ENCODE assay signal across 25 cellular contexts in the genomic region with DNA sequence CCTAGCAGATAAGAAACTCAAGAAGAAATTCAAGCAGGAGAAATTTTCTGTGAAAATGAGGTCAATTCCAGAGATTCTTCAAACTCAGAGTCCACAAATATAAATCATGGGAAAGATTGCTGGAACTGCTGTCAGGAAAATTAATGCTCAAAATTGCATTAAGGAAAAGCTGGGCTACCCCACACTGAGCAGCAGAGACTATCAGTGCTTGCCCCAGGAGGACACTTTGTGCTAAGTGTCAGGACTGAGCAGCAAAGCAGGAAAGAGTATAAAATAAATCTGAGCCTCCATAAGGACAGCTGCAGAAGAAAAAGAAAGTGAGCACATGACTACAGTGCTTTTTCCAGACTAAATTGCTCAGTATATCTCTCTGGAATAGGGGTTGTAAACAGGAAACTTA.
A peak's percentile ranks its signal among the peaks of the same experiment; 100 is the strongest.
DNase-seq lines count a peak whose midpoint lies in the region; ATAC-seq and TF ChIP-seq lines count a peak whose summit lies in the region.
"Had no signal": no experiment of that assay in that cellular context is flagged by ENCODE, and none has a peak within 500 bp of the region (broad histone marks: within the 10 kb centered on the region; RNA-seq: fewer than 3 reads in every experiment).

No MANE protein-coding gene starts in this region.

- no peak for TF ChIP-seq RAD21 in SK-N-SH (IDR thresholded peaks at IDR 0.05; ENCODE audit: low read length)

- H3K9me3 Mint-ChIP-seq in nephron: no peaks in the 10 kb centered on the region
- peaks cover 2% of the 10 kb centered on the region for H3K9me3 Mint-ChIP-seq in Calu3 (ENCODE audit: low read depth, unreplicated experiment)
- H3K9me3 Mint-ChIP-seq: CD8-positive, alpha-beta memory T cell had no signal

- no peak overlapping the region for H2AFZ ChIP-seq in SK-N-SH (ENCODE audit: low read depth)

- no peak overlapping the region for H3K9ac ChIP-seq in SK-N-SH

- intact Hi-C loops in left ventricle myocardium superior (cut with micrococcal nuclease) (no loop called here), cardiac septum (cut with DNase I) (no loop called here), Calu3 (cut with micrococcal nuclease; ENCODE audit: unreplicated experiment) (no loop called here), A673 (cut with micrococcal nuclease; ENCODE audit: unreplicated experiment) (no loop called here)

- no peak for TF ChIP-seq EP300 in SK-N-SH (IDR thresholded peaks at IDR 0.05; ENCODE audit: borderline replicate concordance in 1 of 2, low read depth in 1 of 2, low read length in 1 of 2)

- no peaks in the 10 kb centered on the region for H3K9me3 ChIP-seq in A673 (ENCODE audit: low read depth, low read length, poor library complexity, severe bottlenecking)
- H3K9me3 ChIP-seq in SK-N-SH: no peaks in the 10 kb centered on the region
- H3K9me3 ChIP-seq: BE2C had no signal

- H3K36me3 Mint-ChIP-seq in nephron (ENCODE audit: low read depth) (no peaks in the 10 kb centered on the region), Calu3 (ENCODE audit: insufficient read depth, unreplicated experiment) (no peaks in the 10 kb centered on the region)
- H3K36me3 Mint-ChIP-seq: CD14-positive monocyte; CD8-positive, alpha-beta memory T cell had no signal

- no peak overlapping the region for H3K4me3 Mint-ChIP-seq in nephron
- no peak overlapping the region for H3K4me3 Mint-ChIP-seq in Calu3 (ENCODE audit: low read depth, unreplicated experiment)
- H3K4me3 Mint-ChIP-seq: CD8-positive, alpha-beta memory T cell had no signal

- H3K27ac ChIP-seq in A673 (ENCODE audit: low read depth, low read length, poor library complexity, severe bottlenecking) (no peak overlapping the region), SK-N-SH (ENCODE audit: low read depth in 2 of 2, low read length in 1 of 2) (no peak overlapping the region)
- H3K27ac ChIP-seq: 22Rv1, HL-60 had no signal

- BruUV-seq in Calu3 (replicated peaks; lab: Mats Ljungman, UMichigan): no TSS peak
- no TSS peak for BruUV-seq in A673 (replicated peaks; lab: Mats Ljungman, UMichigan)

- H3K27ac Mint-ChIP-seq in nephron: peak overlapping the region; percentile 7 to 41 (median 28)
- no peak overlapping the region for H3K27ac Mint-ChIP-seq in Calu3 (ENCODE audit: unreplicated experiment)
- H3K27ac Mint-ChIP-seq: CD14-positive monocyte; CD8-positive, alpha-beta memory T cell had no signal

- H3K27me3 Mint-ChIP-seq in nephron (ENCODE audit: low read depth): peaks cover 3% of the 10 kb centered on the region
- H3K27me3 Mint-ChIP-seq in Calu3 (ENCODE audit: unreplicated experiment): peaks cover 10% of the 10 kb centered on the region

- H3K4me3 ChIP-seq in A673 (ENCODE audit: low read depth, low read length, poor library complexity, severe bottlenecking) (no peak overlapping the region), SK-N-SH (ENCODE audit: low read depth in 2 of 2, low read length in 1 of 2) (no peak overlapping the region)

- no peaks in the 10 kb centered on the region for H3K79me2 ChIP-seq in SK-N-SH (ENCODE audit: insufficient read depth)

- POLR2A ChIA-PET in A673 (lab: Charles Lee; ENCODE audit: low non-redundant PET): no interaction called here
- POLR2A ChIA-PET in SK-N-SH (lab: Yijun Ruan, JAX): no interaction called here

- H3K4me2 ChIP-seq in SK-N-SH: no peak overlapping the region

- no peaks in the 10 kb centered on the region for H3F3A ChIP-seq in SK-N-SH (replicated peaks; ENCODE audit: insufficient read depth)

- H3K4me1 ChIP-seq in A673 (ENCODE audit: insufficient read depth, low read length, poor library complexity, severe bottlenecking) (no peaks in the 10 kb centered on the region), SK-N-SH (ENCODE audit: control insufficient read depth in 1 of 2, insufficient read depth in 2 of 2, low read depth in 1 of 2, low read length in 1 of 2) (no peaks in the 10 kb centered on the region)
- H3K4me1 ChIP-seq: BE2C had no signal

- H3K27me3 ChIP-seq in A673 (replicated peaks; ENCODE audit: insufficient read depth, low read depth, low read length, poor library complexity) (peaks cover 9% of the 10 kb centered on the region), SK-N-SH (ENCODE audit: insufficient read depth) (no peaks in the 10 kb centered on the region; the same call in 1 of the 2 replicates)
- H3K27me3 ChIP-seq: BE2C had no signal

- no peaks in the 10 kb centered on the region for H3K36me3 ChIP-seq in A673 (ENCODE audit: insufficient read depth, low read length, poor library complexity, severe bottlenecking)
- H3K36me3 ChIP-seq in SK-N-SH (replicated peaks in 1 of 2; ENCODE audit: control insufficient read depth in 1 of 2, insufficient read depth in 2 of 2, low read length in 1 of 2): no peaks in the 10 kb centered on the region
- H3K36me3 ChIP-seq: BE2C had no signal

- peaks cover 26% of the 10 kb centered on the region for H3K4me1 Mint-ChIP-seq in nephron
- no peaks in the 10 kb centered on the region for H3K4me1 Mint-ChIP-seq in Calu3 (ENCODE audit: low read depth, unreplicated experiment)
- H3K4me1 Mint-ChIP-seq: CD14-positive monocyte; CD8-positive, alpha-beta memory T cell had no signal

- TF ChIP-seq CTCF in nephron (IDR thresholded peaks at IDR 0.05; ENCODE audit: unreplicated experiment in 3 of 3) (no peak), Calu3 (IDR thresholded peaks at IDR 0.05; ENCODE audit: unreplicated experiment) (no peak), A673 (conservative IDR thresholded peaks at IDR 0.05; ENCODE audit: low read depth, low read length) (no peak), SK-N-SH (IDR thresholded peaks at IDR 0.05) (no peak)

- ATAC-seq in left ventricle myocardium superior: peak; percentile 45

- DNase-seq in NCI-H1417 (lab: John Stamatoyannopoulos, UW): peak in 2 of 3 experiments; percentile 17 to 18
- no peak for DNase-seq in NCI-H1417 treated with DMSO at 0.1 percent for 48 hours (lab: John Stamatoyannopoulos, UW)
- DNase-seq in left ventricle myocardium superior: no peak
- no peak for DNase-seq in cardiac septum (ENCODE audit: low spot score)
- no peak for DNase-seq in Calu3
- DNase-seq in A673 (ENCODE audit: low spot score): no peak
- DNase-seq in SK-N-SH: no peak
- DNase-seq: ACHN; BE2C; CD8-positive, alpha-beta memory T cell; DMS79 treated with DMSO at 0.1 percent for 48 hours; GF-D8; HCEC 1CT; NCI-H1048; NCI-H1436; NCI-H187 treated with DMSO at 0.1 percent for 48 hours; NCI-H446; NCI-H524 treated with DMSO at 0.1 percent for 48 hours; NCI-H82; RPMI8226; SHP77 treated with DMSO at 0.1 percent for 48 hours had no signal

- no peaks in the 10 kb centered on the region for H4K20me1 ChIP-seq in SK-N-SH (ENCODE audit: insufficient read depth)

- CTCF ChIA-PET in Calu3 (lab: Charles Lee): no interaction called here
- CTCF ChIA-PET in A673 (lab: Charles Lee): no interaction called here
- CTCF ChIA-PET in SK-N-SH (lab: Yijun Ruan, JAX): no interaction called here

- H3K9me2 ChIP-seq in SK-N-SH: no peaks in the 10 kb centered on the region

TF ChIP-seq in SK-N-SH, 30 proteins besides CTCF, POLR2A, EP300 and RAD21:
- no peak for TF ChIP-seq MEF2A (IDR thresholded peaks at IDR 0.05; ENCODE audit: borderline replicate concordance, low read depth)
- no peak for TF ChIP-seq NRF1 (IDR thresholded peaks at IDR 0.05; ENCODE audit: low read depth, low read length)
- TF ChIP-seq CHD2 (IDR thresholded peaks at IDR 0.05; ENCODE audit: low read length, partially characterized antibody): no peak
- no peak for TF ChIP-seq SMC3 (IDR thresholded peaks at IDR 0.05; ENCODE audit: low read depth, low read length)
- TF ChIP-seq FOSL2 (IDR thresholded peaks at IDR 0.05; ENCODE audit: borderline replicate concordance, low read depth): no peak
- no peak for TF ChIP-seq TEAD4 (IDR thresholded peaks at IDR 0.05; ENCODE audit: borderline replicate concordance, insufficient read depth)
- TF ChIP-seq RFX5 (IDR thresholded peaks at IDR 0.05; ENCODE audit: low read length): no peak
- TF ChIP-seq RXRA (IDR thresholded peaks at IDR 0.05; ENCODE audit: borderline replicate concordance, low read depth): no peak
- no peak for TF ChIP-seq SIN3A (IDR thresholded peaks at IDR 0.05; ENCODE audit: borderline replicate concordance, low read depth, low read length)
- no peak for TF ChIP-seq JUND (IDR thresholded peaks at IDR 0.05)
- no peak for TF ChIP-seq USF2 (IDR thresholded peaks at IDR 0.05; ENCODE audit: borderline replicate concordance, low read depth, low read length)
- TF ChIP-seq USF1 (IDR thresholded peaks at IDR 0.05; ENCODE audit: borderline replicate concordance, low read depth): no peak
- no peak for TF ChIP-seq TAF1 (IDR thresholded peaks at IDR 0.05; ENCODE audit: borderline replicate concordance, low read depth, low read length)
- no peak for TF ChIP-seq FOXM1 (IDR thresholded peaks at IDR 0.05; ENCODE audit: low read depth)

Comparison
In these comparisons a context has a peak if more than half of its experiments do, and no peak if none do; other contexts are left out.
1. DNase-seq: peak in NCI-H1417 (2 of 3); none in NCI-H1417 treated with DMSO at 0.1 percent for 48 hours (single experiment), left ventricle myocardium superior (single experiment), cardiac septum (single experiment), Calu3 (single experiment), A673 (single experiment) and SK-N-SH (single experiment).